Comparison of ENCODE assay signal across 10 cellular contexts in genomic region chr22:45673482-45674175, GRCh38. TPM values are rescaled to one million over a fixed set of nuclear protein-coding genes. Genes with fewer than 3 reads are reported as not detected.
DNase-seq lines count a peak whose midpoint lies in the region; ATAC-seq, FAIRE-seq and TF ChIP-seq lines count a peak whose summit lies in the region.
"Had no signal": no experiment of that assay in that cellular context is flagged by ENCODE, and none has a peak within 500 bp of the region (broad histone marks: within the 10 kb centered on the region; RNA-seq: fewer than 3 reads in every experiment).

No MANE protein-coding gene starts in this region.

- peak overlapping the region; percentile 89 for H3K4me3 Mint-ChIP-seq in activated CD4-positive, alpha-beta T cell treated with anti-CD3 and anti-CD28 coated beads for 36 hours
- peak overlapping the region; percentile 90 for H3K4me3 Mint-ChIP-seq in chondrocyte (ENCODE audit: unreplicated experiment)

- peaks cover 28% of the 10 kb centered on the region for H3K36me3 ChIP-seq in OCI-LY1 (ENCODE audit: insufficient read depth, low read length)

- no peak for DNase-seq in activated CD4-positive, alpha-beta T cell treated with anti-CD3 and anti-CD28 coated beads for 36 hours
- DNase-seq in activated CD4-positive, alpha-beta T cell treated with anti-CD3 and anti-CD28 coated beads, Interleukin-2, amount 50 U/mL, for 1 hour = no peak
- DNase-seq in chondrocyte (ENCODE audit: low spot score) (no peak), pons (ENCODE audit: low spot score) (peak; percentile 29), urothelium cell line (ENCODE audit: low spot score) (no peak), COLO668 (lab: John Stamatoyannopoulos, UW; ENCODE audit: unreplicated experiment) (no peak)

- no peaks in the 10 kb centered on the region for H3K9me3 Mint-ChIP-seq in activated CD4-positive, alpha-beta T cell treated with anti-CD3 and anti-CD28 coated beads for 36 hours (ENCODE audit: low read depth)
- H3K9me3 Mint-ChIP-seq in chondrocyte (ENCODE audit: low read depth) = no peaks in the 10 kb centered on the region

- POLR2A ChIA-PET in activated CD4-positive, alpha-beta T cell treated with anti-CD3 and anti-CD28 coated beads for 36 hours (lab: Charles Lee) = no interaction called here

- ATAC-seq in activated CD4-positive, alpha-beta T cell treated with anti-CD3 and anti-CD28 coated beads for 36 hours = no peak
- ATAC-seq in GM21737 (IDR thresholded peaks at IDR 0.05; ENCODE audit: unreplicated experiment) = no peak
- ATAC-seq: activated CD4-positive, CD25-positive, alpha-beta regulatory T cell treated with anti-CD3 and anti-CD28 coated beads, Interleukin-2, amount 50 U/mL, for 24 hours had no signal

- no peaks in the 10 kb centered on the region for H3F3A ChIP-seq in OCI-LY1 (ENCODE audit: insufficient read depth, low read length)

- peaks cover 70% of the 10 kb centered on the region for H3K79me2 ChIP-seq in OCI-LY1 (ENCODE audit: insufficient read depth, low read length)

- peak overlapping the region; percentile 87 for H3K4me2 ChIP-seq in OCI-LY1 (ENCODE audit: low read length)

- peaks cover 41% of the 10 kb centered on the region for H3K4me1 Mint-ChIP-seq in activated CD4-positive, alpha-beta T cell treated with anti-CD3 and anti-CD28 coated beads for 36 hours
- H3K4me1 Mint-ChIP-seq in chondrocyte (ENCODE audit: low read depth) = peaks cover 52% of the 10 kb centered on the region

- H3K27me3 Mint-ChIP-seq in activated CD4-positive, alpha-beta T cell treated with anti-CD3 and anti-CD28 coated beads for 36 hours = no peaks in the 10 kb centered on the region
- H3K27me3 Mint-ChIP-seq in chondrocyte (ENCODE audit: low read depth) = no peaks in the 10 kb centered on the region

- no peaks in the 10 kb centered on the region for H3K9me3 ChIP-seq in OCI-LY1 (ENCODE audit: low read length)

- H3K9ac ChIP-seq in OCI-LY1 (ENCODE audit: low read length) = peak overlapping the region; percentile 90

- CTCF ChIA-PET in activated CD4-positive, alpha-beta T cell treated with anti-CD3 and anti-CD28 coated beads for 36 hours (lab: Charles Lee) = interaction anchor here (0.8 to 0.9 kb wide), 2 partner anchors 15 to 189 kb away, joined by 3 to 5 read pairs; no protein-coding TSS in a partner anchor

- H3K4me1 ChIP-seq in OCI-LY1 (ENCODE audit: insufficient read depth, low read length, severe bottlenecking) = peaks cover 65% of the 10 kb centered on the region

- no peaks in the 10 kb centered on the region for H3K27me3 ChIP-seq in OCI-LY1 (ENCODE audit: insufficient read depth, low read length)

- intact Hi-C loops in activated CD4-positive, alpha-beta T cell treated with anti-CD3 and anti-CD28 coated beads for 36 hours (cut with DNase I, micrococcal nuclease) = loop anchor here in 1 of 2 experiments (2.0 to 10.0 kb wide), 4 partner anchors 359 to 621 kb away; partner anchors contain the start of genes CDPF1, GTSE1 and PPARA

- no peaks in the 10 kb centered on the region for H3K9me2 ChIP-seq in OCI-LY1 (ENCODE audit: low read depth, low read length)

- TF ChIP-seq CTCF in OCI-LY1 (IDR thresholded peaks at IDR 0.05; ENCODE audit: low read length) (no peak), chondrocyte (IDR thresholded peaks at IDR 0.05) (no peak)

- peak overlapping the region; percentile 87 for H3K27ac Mint-ChIP-seq in activated CD4-positive, alpha-beta T cell treated with anti-CD3 and anti-CD28 coated beads for 36 hours
- H3K27ac Mint-ChIP-seq in chondrocyte (ENCODE audit: unreplicated experiment) = peak overlapping the region; percentile 60

- FAIRE-seq in urothelium cell line (lab: Jason Lieb, UNC) = no peak

- H4K20me1 ChIP-seq in OCI-LY1 (ENCODE audit: insufficient read depth, low read length) = no peaks in the 10 kb centered on the region

- H2AFZ ChIP-seq in OCI-LY1 (ENCODE audit: low read length) = no peak overlapping the region

- H3K36me3 Mint-ChIP-seq in activated CD4-positive, alpha-beta T cell treated with anti-CD3 and anti-CD28 coated beads for 36 hours (ENCODE audit: low read depth) = peaks cover 37% of the 10 kb centered on the region
- no peaks in the 10 kb centered on the region for H3K36me3 Mint-ChIP-seq in chondrocyte (ENCODE audit: low read depth)

- peak overlapping the region; percentile 68 for H3K27ac ChIP-seq in OCI-LY1 (ENCODE audit: low read depth, low read length, poor library complexity, severe bottlenecking)
- H3K27ac ChIP-seq: epithelial cell of prostate had no signal

- peak overlapping the region; percentile 83 for H3K4me3 ChIP-seq in OCI-LY1 (ENCODE audit: low read depth, low read length, poor library complexity, severe bottlenecking)

RNA-seq across cellular contexts. Expression of gene ATXN10, which starts 2.0 kb away (rescaled TPM):
- total RNA-seq in activated CD4-positive, alpha-beta T cell treated with anti-CD3 and anti-CD28 coated beads for 36 hours = 100 to 1,000 TPM in 1 of 2 experiments, 10 to 100 TPM in 1; 87.1 to 101 TPM
- 113 to 146 TPM (median 117 TPM) in 3 replicates for total RNA-seq in chondrocyte
